ENCODE assay signal across 19 cellular contexts in genomic region chr2:42767080-42767898, GRCh38. TPM values are rescaled to one million over a fixed set of nuclear protein-coding genes. Genes with fewer than 3 reads are reported as not detected.
"Had no signal": no experiment of that assay in that cellular context is flagged by ENCODE, and none has a peak within 500 bp of the region (broad histone marks: within the 10 kb centered on the region; RNA-seq: fewer than 3 reads in every experiment).

No MANE protein-coding gene starts in this region.

- H3K27ac Mint-ChIP-seq: activated B cell treated with CpG ODN at 0.5 μM for 24 hours; activated CD4-positive, alpha-beta memory T cell treated with anti-CD3 and anti-CD28 coated beads for 36 hours; brain; stimulated activated naive CD8-positive, alpha-beta T cell treated with anti-CD3 and anti-CD28 coated beads, Interleukin-15, Interleukin-2, amounts not matched to agents 100 ng/mL and 50 ng/mL, for 24 hours; T-cell; type B pancreatic cell had no signal

- H3K27ac ChIP-seq: coronary artery, heart right ventricle, testis had no signal

- ATAC-seq: esophagus mucosa; heart right ventricle; naive thymus-derived CD4-positive, alpha-beta T cell had no signal

- H3K27me3 ChIP-seq: heart right ventricle, testis had no signal

- H3K4me1 ChIP-seq: testis had no signal

- H3K9me3 Mint-ChIP-seq: activated B cell treated with CpG ODN at 0.5 μM for 24 hours; activated CD4-positive, alpha-beta memory T cell treated with anti-CD3 and anti-CD28 coated beads for 36 hours; brain; stimulated activated naive CD8-positive, alpha-beta T cell treated with anti-CD3 and anti-CD28 coated beads, Interleukin-15, Interleukin-2, amounts not matched to agents 100 ng/mL and 50 ng/mL, for 24 hours; T-cell; type B pancreatic cell had no signal

- DNase-seq: activated B cell treated with CpG ODN at 0.5 μM for 24 hours; activated CD4-positive, alpha-beta memory T cell treated with anti-CD3 and anti-CD28 coated beads for 36 hours; activated CD4-positive, alpha-beta T cell treated with anti-CD3 and anti-CD28 coated beads for 4 hours; activated naive CD4-positive, alpha-beta T cell; activated T-cell treated with anti-CD3 and anti-CD28 coated beads for 4 hours; caudate nucleus; heart right ventricle; mesenchymal stem cell; naive thymus-derived CD4-positive, alpha-beta T cell; nucleus accumbens; stimulated activated CD4-positive, alpha-beta T cell treated with anti-CD3 and anti-CD28 coated beads, Interleukin-1b, Interleukin-23, amount 100 ng/mL, for 48 hours; T-cell; T-helper 9 cell; testis had no signal

- H3K4me3 Mint-ChIP-seq: activated B cell treated with CpG ODN at 0.5 μM for 24 hours; activated CD4-positive, alpha-beta memory T cell treated with anti-CD3 and anti-CD28 coated beads for 36 hours; brain; naive thymus-derived CD4-positive, alpha-beta T cell; stimulated activated naive CD8-positive, alpha-beta T cell treated with anti-CD3 and anti-CD28 coated beads, Interleukin-15, Interleukin-2, amounts not matched to agents 100 ng/mL and 50 ng/mL, for 24 hours; T-cell; type B pancreatic cell had no signal

- H3K27me3 Mint-ChIP-seq: activated B cell treated with CpG ODN at 0.5 μM for 24 hours; activated CD4-positive, alpha-beta memory T cell treated with anti-CD3 and anti-CD28 coated beads for 36 hours; brain; naive thymus-derived CD4-positive, alpha-beta T cell; stimulated activated naive CD8-positive, alpha-beta T cell treated with anti-CD3 and anti-CD28 coated beads, Interleukin-15, Interleukin-2, amounts not matched to agents 100 ng/mL and 50 ng/mL, for 24 hours; T-cell; type B pancreatic cell had no signal

- H3K9me3 ChIP-seq: heart right ventricle, testis had no signal

- H3K4me3 ChIP-seq: coronary artery, heart right ventricle, testis had no signal

- H3K36me3 Mint-ChIP-seq: activated CD4-positive, alpha-beta memory T cell treated with anti-CD3 and anti-CD28 coated beads for 36 hours; brain; type B pancreatic cell had no signal

- H3K36me3 ChIP-seq: heart right ventricle had no signal

- H3K4me1 Mint-ChIP-seq: activated B cell treated with CpG ODN at 0.5 μM for 24 hours, brain had no signal

RNA-seq across cellular contexts. Expression of gene OXER1, which starts 3.4 kb away (rescaled TPM):
- total RNA-seq: activated CD4-positive, alpha-beta memory T cell treated with anti-CD3 and anti-CD28 coated beads for 36 hours had no signal
